38 cellular contexts compared by ENCODE assay signal in the genomic region with DNA sequence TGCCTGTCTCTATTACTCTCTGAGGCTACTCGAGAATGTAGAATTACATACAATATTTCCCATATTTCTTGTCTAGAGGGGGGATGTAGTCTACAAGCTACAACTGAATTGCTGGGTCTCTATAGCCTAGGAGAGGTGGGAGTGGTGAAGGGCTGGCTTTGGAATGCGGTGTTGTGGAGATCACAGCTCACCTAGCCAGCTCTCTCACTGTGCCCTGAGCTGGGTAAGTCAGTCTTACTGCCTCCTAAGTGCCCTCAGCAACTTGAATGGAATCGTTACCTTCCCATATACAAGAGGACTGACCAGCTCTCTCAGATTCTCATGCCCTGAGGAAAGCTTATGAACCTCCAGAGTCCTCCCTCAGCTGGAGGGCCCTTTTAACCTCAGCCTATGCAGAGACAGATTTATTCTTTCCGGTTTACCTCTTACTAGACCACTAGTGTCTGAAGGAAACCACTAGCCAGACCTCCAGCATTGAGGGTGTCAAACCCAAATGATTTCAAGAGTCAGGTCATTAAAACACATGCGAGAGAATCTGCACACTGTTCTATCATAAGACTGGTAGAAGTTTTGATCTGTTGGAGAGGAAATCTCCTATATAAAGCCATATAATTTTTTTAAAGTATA. TPM values are rescaled to one million over a fixed set of nuclear protein-coding genes. Genes with fewer than 3 reads are reported as not detected.
"Had no signal": no experiment of that assay in that cellular context is flagged by ENCODE, and none has a peak within 500 bp of the region (broad histone marks: within the 10 kb centered on the region; RNA-seq: fewer than 3 reads in every experiment).

No MANE protein-coding gene starts in this region.

- ATAC-seq: activated CD4-positive, alpha-beta T cell treated with anti-CD3 and anti-CD28 coated beads for 36 hours; activated CD8-positive, alpha-beta memory T cell treated with anti-CD3 and anti-CD28 coated beads, Interleukin-2, amount 10 ng/mL, durations not matched to agents 7 days and 5 days; activated CD8-positive, alpha-beta T cell treated with anti-CD3 and anti-CD28 coated beads, Interleukin-2, amount 10 ng/mL, durations not matched to agents 7 days and 5 days; activated naive CD8-positive, alpha-beta T cell treated with anti-CD3 and anti-CD28 coated beads, Interleukin-2, amount 50 U/mL, for 24 hours; body of pancreas; effector memory CD8-positive, alpha-beta T cell; foreskin keratinocyte; gastrocnemius medialis; T-cell had no signal

- H3K4me1 Mint-ChIP-seq: activated CD4-positive, alpha-beta T cell treated with anti-CD3 and anti-CD28 coated beads for 36 hours; activated CD4-positive, alpha-beta T cell treated with anti-CD3 and anti-CD28 coated beads, Interleukin-2, amount 10 ng/mL, durations not matched to agents 24 days and 14 days; activated CD8-positive, alpha-beta memory T cell treated with anti-CD3 and anti-CD28 coated beads, Interleukin-2, amount 10 ng/mL, durations not matched to agents 7 days and 5 days; activated naive CD4-positive, alpha-beta T cell treated with anti-CD3 and anti-CD28 coated beads, Interleukin-2, amount 50 U/mL, for 24 hours; activated naive CD8-positive, alpha-beta T cell treated with anti-CD3 and anti-CD28 coated beads for 36 hours; activated naive CD8-positive, alpha-beta T cell treated with anti-CD3 and anti-CD28 coated beads, Interleukin-2, amount 50 U/mL, for 24 hours; T-cell had no signal

- H3K27me3 ChIP-seq: adrenal gland, body of pancreas, esophagus muscularis mucosa, foreskin keratinocyte, gastrocnemius medialis had no signal

- H3K4me1 ChIP-seq: adrenal gland, body of pancreas, esophagus muscularis mucosa, foreskin keratinocyte, gastrocnemius medialis had no signal

- H3K4me3 Mint-ChIP-seq: activated CD4-positive, alpha-beta memory T cell treated with anti-CD3 and anti-CD28 coated beads for 36 hours; activated CD4-positive, alpha-beta T cell treated with anti-CD3 and anti-CD28 coated beads for 36 hours; activated CD4-positive, alpha-beta T cell treated with anti-CD3 and anti-CD28 coated beads, Interleukin-2, amount 10 ng/mL, durations not matched to agents 24 days and 14 days; activated CD8-positive, alpha-beta memory T cell treated with anti-CD3 and anti-CD28 coated beads, Interleukin-2, amount 10 ng/mL, durations not matched to agents 7 days and 5 days; activated CD8-positive, alpha-beta T cell treated with anti-CD3 and anti-CD28 coated beads, Interleukin-2, amount 10 ng/mL, durations not matched to agents 7 days and 5 days; activated naive CD4-positive, alpha-beta T cell treated with anti-CD3 and anti-CD28 coated beads for 36 hours; activated naive CD4-positive, alpha-beta T cell treated with anti-CD3 and anti-CD28 coated beads, Interleukin-2, amount 50 U/mL, for 24 hours; activated naive CD8-positive, alpha-beta T cell treated with anti-CD3 and anti-CD28 coated beads for 36 hours; activated naive CD8-positive, alpha-beta T cell treated with anti-CD3 and anti-CD28 coated beads, Interleukin-2, amount 50 U/mL, for 24 hours; activated T-helper 1 cell treated with anti-CD3 and anti-CD28 coated beads, Interleukin-12 subunit alpha, Interleukin-12 subunit beta, Interleukin-2, Interleukin-4 antibody, amounts not matched to agents 30 ng/mL and 10 ng/mL and 1 ng/mL, durations not matched to agents 14 hours and 24 hours and 36 hours; effector memory CD8-positive, alpha-beta T cell; T-cell; T-helper 1 cell treated with Interleukin-12 subunit alpha and Interleukin-12 subunit beta and Interleukin-4 antibody, amounts not matched to agents 30 μg/mL and 1 μg/mL, for 36 hours had no signal

- H3K27me3 Mint-ChIP-seq: activated CD4-positive, alpha-beta memory T cell treated with anti-CD3 and anti-CD28 coated beads for 36 hours; activated CD4-positive, alpha-beta T cell treated with anti-CD3 and anti-CD28 coated beads, Interleukin-2, amount 10 ng/mL, durations not matched to agents 24 days and 14 days; activated CD8-positive, alpha-beta memory T cell treated with anti-CD3 and anti-CD28 coated beads, Interleukin-2, amount 10 ng/mL, durations not matched to agents 7 days and 5 days; activated naive CD4-positive, alpha-beta T cell treated with anti-CD3 and anti-CD28 coated beads, Interleukin-2, amount 50 U/mL, for 24 hours; activated naive CD8-positive, alpha-beta T cell treated with anti-CD3 and anti-CD28 coated beads for 36 hours; activated naive CD8-positive, alpha-beta T cell treated with anti-CD3 and anti-CD28 coated beads, Interleukin-2, amount 50 U/mL, for 24 hours; T-cell had no signal

- H3K27ac Mint-ChIP-seq: activated CD4-positive, alpha-beta memory T cell treated with anti-CD3 and anti-CD28 coated beads for 36 hours; activated CD4-positive, alpha-beta T cell treated with anti-CD3 and anti-CD28 coated beads for 36 hours; activated CD4-positive, alpha-beta T cell treated with anti-CD3 and anti-CD28 coated beads, Interleukin-2, amount 10 ng/mL, durations not matched to agents 24 days and 14 days; activated CD8-positive, alpha-beta memory T cell treated with anti-CD3 and anti-CD28 coated beads, Interleukin-2, amount 10 ng/mL, durations not matched to agents 7 days and 5 days; activated CD8-positive, alpha-beta T cell treated with anti-CD3 and anti-CD28 coated beads, Interleukin-2, amount 10 ng/mL, durations not matched to agents 7 days and 5 days; activated naive CD4-positive, alpha-beta T cell treated with anti-CD3 and anti-CD28 coated beads for 36 hours; activated naive CD4-positive, alpha-beta T cell treated with anti-CD3 and anti-CD28 coated beads, Interleukin-2, amount 50 U/mL, for 24 hours; activated naive CD8-positive, alpha-beta T cell treated with anti-CD3 and anti-CD28 coated beads for 36 hours; activated naive CD8-positive, alpha-beta T cell treated with anti-CD3 and anti-CD28 coated beads, Interleukin-2, amount 50 U/mL, for 24 hours; activated T-helper 1 cell treated with anti-CD3 and anti-CD28 coated beads, Interleukin-12 subunit alpha, Interleukin-12 subunit beta, Interleukin-2, Interleukin-4 antibody, amounts not matched to agents 30 ng/mL and 10 ng/mL and 1 ng/mL, durations not matched to agents 14 hours and 24 hours and 36 hours; activated T-helper 2 cell treated with anti-CD3 and anti-CD28 coated beads, Interferon-gamma antibody, Interleukin-2, Interleukin-4, amounts not matched to agents 10 μg/mL and 5 μg/mL and 100 μg/mL, durations not matched to agents 14 hours and 24 hours and 36 hours; effector memory CD8-positive, alpha-beta T cell; T-cell; T-helper 1 cell treated with Interleukin-12 subunit alpha and Interleukin-12 subunit beta and Interleukin-4 antibody, amounts not matched to agents 30 μg/mL and 1 μg/mL, for 36 hours had no signal

- H3K9me3 Mint-ChIP-seq: activated CD4-positive, alpha-beta memory T cell treated with anti-CD3 and anti-CD28 coated beads for 36 hours; activated CD4-positive, alpha-beta T cell treated with anti-CD3 and anti-CD28 coated beads, Interleukin-2, amount 10 ng/mL, durations not matched to agents 24 days and 14 days; activated naive CD4-positive, alpha-beta T cell treated with anti-CD3 and anti-CD28 coated beads for 36 hours; activated naive CD4-positive, alpha-beta T cell treated with anti-CD3 and anti-CD28 coated beads, Interleukin-2, amount 50 U/mL, for 24 hours; activated naive CD8-positive, alpha-beta T cell treated with anti-CD3 and anti-CD28 coated beads for 36 hours; activated naive CD8-positive, alpha-beta T cell treated with anti-CD3 and anti-CD28 coated beads, Interleukin-2, amount 50 U/mL, for 24 hours; activated T-helper 1 cell treated with anti-CD3 and anti-CD28 coated beads, Interleukin-12 subunit alpha, Interleukin-12 subunit beta, Interleukin-2, Interleukin-4 antibody, amounts not matched to agents 30 ng/mL and 10 ng/mL and 1 ng/mL, durations not matched to agents 14 hours and 24 hours and 36 hours; activated T-helper 2 cell treated with anti-CD3 and anti-CD28 coated beads, Interferon-gamma antibody, Interleukin-2, Interleukin-4, amounts not matched to agents 10 μg/mL and 5 μg/mL and 100 μg/mL, durations not matched to agents 14 hours and 24 hours and 36 hours; effector memory CD8-positive, alpha-beta T cell; T-cell; T-helper 1 cell treated with Interleukin-12 subunit alpha and Interleukin-12 subunit beta and Interleukin-4 antibody, amounts not matched to agents 30 μg/mL and 1 μg/mL, for 36 hours had no signal

- H3K27ac ChIP-seq: adrenal gland, body of pancreas, esophagus muscularis mucosa, foreskin keratinocyte, gastrocnemius medialis, WERI-Rb-1 had no signal

- H3K9me3 ChIP-seq: adrenal gland, body of pancreas, esophagus muscularis mucosa, gastrocnemius medialis had no signal

- H3K4me3 ChIP-seq: adrenal gland, body of pancreas, esophagus muscularis mucosa, gastrocnemius medialis had no signal

- DNase-seq: activated CD4-positive, alpha-beta memory T cell treated with anti-CD3 and anti-CD28 coated beads for 36 hours; activated CD4-positive, alpha-beta T cell treated with anti-CD3 and anti-CD28 coated beads for 36 hours; activated CD4-positive, alpha-beta T cell treated with anti-CD3 and anti-CD28 coated beads, Interleukin-2, amount 10 ng/mL, durations not matched to agents 24 days and 14 days; activated CD4-positive, CD25-positive, alpha-beta regulatory T cell; activated CD4-positive, CD25-positive, alpha-beta regulatory T cell treated with anti-CD3 and anti-CD28 coated beads, Interleukin-2, amount 50 U/mL, for 72 hours; activated CD8-positive, alpha-beta memory T cell treated with anti-CD3 and anti-CD28 coated beads, Interleukin-2, amount 10 ng/mL, durations not matched to agents 7 days and 5 days; activated CD8-positive, alpha-beta memory T cell treated with anti-CD3 and anti-CD28 coated beads, Interleukin-2, amount 50 U/mL, for 4 hours; activated CD8-positive, alpha-beta T cell treated with anti-CD3 and anti-CD28 coated beads, Interleukin-2, amount 10 ng/mL, durations not matched to agents 7 days and 5 days; activated effector memory CD4-positive, alpha-beta T cell treated with anti-CD3 and anti-CD28 coated beads, Interleukin-2, amount 50 U/mL, for 16 hours; activated naive CD4-positive, alpha-beta T cell treated with anti-CD3 and anti-CD28 coated beads for 36 hours; activated naive CD8-positive, alpha-beta T cell treated with anti-CD3 and anti-CD28 coated beads for 36 hours; activated naive CD8-positive, alpha-beta T cell treated with anti-CD3 and anti-CD28 coated beads, Interleukin-2, amount 50 U/mL, for 24 hours; activated T-cell treated with anti-CD3 and anti-CD28 coated beads, Interleukin-2, amount 50 U/mL, for 1 hour; activated T-cell treated with anti-CD3 and anti-CD28 coated beads, Interleukin-2, amount 50 U/mL, for 48 hours; adrenal gland; amygdala; aorta; body of pancreas; caudate nucleus; cortex of kidney; dermis blood vessel endothelial cell; effector CD4-positive, alpha-beta T cell; effector memory CD8-positive, alpha-beta T cell; erythroblast; foreskin keratinocyte; gastrocnemius medialis; glutamatergic neuron; T-cell; T1000; WERI-Rb-1 had no signal

- H3K36me3 Mint-ChIP-seq: activated CD4-positive, alpha-beta memory T cell treated with anti-CD3 and anti-CD28 coated beads for 36 hours; activated CD8-positive, alpha-beta memory T cell treated with anti-CD3 and anti-CD28 coated beads, Interleukin-2, amount 10 ng/mL, durations not matched to agents 7 days and 5 days; activated naive CD4-positive, alpha-beta T cell treated with anti-CD3 and anti-CD28 coated beads, Interleukin-2, amount 50 U/mL, for 24 hours; activated naive CD8-positive, alpha-beta T cell treated with anti-CD3 and anti-CD28 coated beads for 36 hours; T-cell had no signal

- H3K36me3 ChIP-seq: adrenal gland, esophagus muscularis mucosa, gastrocnemius medialis, WERI-Rb-1 had no signal

RNA-seq across cellular contexts. Expression of a gene that starts 20.6 kb away (rescaled TPM):
- total RNA-seq: activated CD4-positive, alpha-beta memory T cell treated with anti-CD3 and anti-CD28 coated beads for 36 hours; activated CD4-positive, alpha-beta T cell treated with anti-CD3 and anti-CD28 coated beads for 36 hours; activated CD4-positive, alpha-beta T cell treated with anti-CD3 and anti-CD28 coated beads, Interleukin-2, amount 10 ng/mL, durations not matched to agents 24 days and 14 days; activated CD8-positive, alpha-beta memory T cell treated with anti-CD3 and anti-CD28 coated beads for 36 hours; activated CD8-positive, alpha-beta memory T cell treated with anti-CD3 and anti-CD28 coated beads, Interleukin-2, amount 10 ng/mL, durations not matched to agents 7 days and 5 days; activated CD8-positive, alpha-beta T cell treated with anti-CD3 and anti-CD28 coated beads, Interleukin-2, amount 10 ng/mL, durations not matched to agents 7 days and 5 days; activated naive CD4-positive, alpha-beta T cell treated with anti-CD3 and anti-CD28 coated beads for 36 hours; activated naive CD8-positive, alpha-beta T cell treated with anti-CD3 and anti-CD28 coated beads for 36 hours; activated T-helper 1 cell treated with anti-CD3 and anti-CD28 coated beads, Interleukin-12 subunit alpha, Interleukin-12 subunit beta, Interleukin-2, Interleukin-4 antibody, amounts not matched to agents 30 ng/mL and 10 ng/mL and 1 ng/mL, durations not matched to agents 14 hours and 24 hours and 36 hours; activated T-helper 2 cell treated with anti-CD3 and anti-CD28 coated beads, Interferon-gamma antibody, Interleukin-2, Interleukin-4, amounts not matched to agents 10 μg/mL and 5 μg/mL and 100 μg/mL, durations not matched to agents 14 hours and 24 hours and 36 hours; chondrocyte; foreskin keratinocyte; T-cell; T-helper 2 cell treated with Interferon-gamma antibody and Interleukin-4, amounts not matched to agents 100 ng/mL and 5 ng/mL, for 36 hours had no signal
- polyA plus RNA-seq: foreskin keratinocyte had no signal
